ENCODE assay signal across 17 cellular contexts in the genomic region with DNA sequence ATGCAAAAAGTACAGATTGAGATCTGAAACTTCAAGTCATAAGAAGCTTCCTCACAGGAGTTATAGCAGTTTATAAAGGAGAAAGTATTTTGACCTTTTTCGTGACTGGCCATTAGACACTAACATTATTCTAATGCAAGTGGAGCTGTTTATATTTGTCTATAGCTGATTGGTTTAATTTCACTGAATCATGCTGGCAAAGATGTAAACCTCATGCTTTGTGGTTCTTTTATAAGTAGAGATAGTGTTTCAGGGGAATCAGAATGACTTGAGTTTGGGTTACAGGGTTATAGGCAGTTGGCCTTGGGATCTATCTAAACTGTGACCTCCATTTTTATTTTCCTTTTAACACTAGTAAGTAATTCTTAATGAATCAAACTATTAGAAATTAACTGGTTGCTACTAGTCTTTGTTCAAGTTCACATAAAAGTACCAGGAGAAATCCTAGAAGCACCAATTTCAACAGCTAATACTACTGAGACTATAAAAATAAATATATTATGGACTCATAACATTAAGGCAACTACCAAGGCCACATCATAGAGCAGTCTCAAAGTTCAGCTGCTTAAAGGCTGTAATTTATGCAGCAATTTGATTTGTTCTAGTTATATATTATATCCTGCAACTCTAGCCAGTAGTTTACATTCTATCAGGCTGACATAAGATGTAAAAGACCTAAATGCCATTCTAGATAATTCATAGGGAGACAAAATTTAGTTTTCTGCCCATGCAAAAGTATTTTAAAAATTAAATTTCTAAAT.
DNase-seq lines count a peak whose midpoint lies in the region; FAIRE-seq and TF ChIP-seq lines count a peak whose summit lies in the region.
"Had no signal": no experiment of that assay in that cellular context is flagged by ENCODE, and none has a peak within 500 bp of the region (broad histone marks: within the 10 kb centered on the region; RNA-seq: fewer than 3 reads in every experiment).

No MANE protein-coding gene starts in this region.

- H3K4me2 ChIP-seq in SK-N-SH: peak overlapping the region; percentile 42; the same call in 1 of the 2 replicates

- no peak overlapping the region for H3K27ac Mint-ChIP-seq in endodermal cell
- H3K27ac Mint-ChIP-seq: activated naive CD8-positive, alpha-beta T cell treated with anti-CD3 and anti-CD28 coated beads, Interleukin-2, amount 50 U/mL, for 24 hours; activated T-cell treated with anti-CD3 and anti-CD28 coated beads, Interleukin-2, amount 50 U/mL, for 24 hours; memory B cell had no signal

- H4K20me1 ChIP-seq in SK-N-SH (ENCODE audit: insufficient read depth): no peaks in the 10 kb centered on the region

- no peak overlapping the region for H2AFZ ChIP-seq in SK-N-SH (ENCODE audit: low read depth)

- H3K27me3 ChIP-seq in SK-N-SH (ENCODE audit: insufficient read depth) (no peaks in the 10 kb centered on the region), endodermal cell (ENCODE audit: control insufficient read depth, insufficient read depth, low read length, poor library complexity, severe bottlenecking) (no peaks in the 10 kb centered on the region)
- H3K27me3 ChIP-seq: pancreas had no signal

- intact Hi-C loops in kidney (cut with DNase I): no loop called here

- H3K4me3 ChIP-seq in SK-N-SH (ENCODE audit: low read depth in 2 of 2, low read length in 1 of 2) (no peak overlapping the region), fibroblast of the aortic adventitia (ENCODE audit: low read depth, low read length) (no peak overlapping the region), endodermal cell (ENCODE audit: low read length) (no peak overlapping the region), kidney (ENCODE audit: low read length in 2 of 2) (no peak overlapping the region)
- H3K4me3 ChIP-seq: pancreas, thoracic aorta had no signal

- no peaks in the 10 kb centered on the region for H3K9me3 Mint-ChIP-seq in endodermal cell
- H3K9me3 Mint-ChIP-seq: activated naive CD8-positive, alpha-beta T cell treated with anti-CD3 and anti-CD28 coated beads, Interleukin-2, amount 50 U/mL, for 24 hours; activated T-cell treated with anti-CD3 and anti-CD28 coated beads, Interleukin-2, amount 50 U/mL, for 24 hours; memory B cell had no signal

- H3K36me3 ChIP-seq in SK-N-SH (replicated peaks in 1 of 2; ENCODE audit: control insufficient read depth in 1 of 2, insufficient read depth in 2 of 2, low read length in 1 of 2) (peaks cover 0 to 4% of the 10 kb centered on the region in 2 experiments), endodermal cell (ENCODE audit: control insufficient read depth, insufficient read depth, low read length) (no peaks in the 10 kb centered on the region), kidney (ENCODE audit: control insufficient read depth in 1 of 2, insufficient read depth in 2 of 2, low read length in 2 of 2) (no peaks in the 10 kb centered on the region)
- H3K36me3 ChIP-seq: pancreas had no signal

- no peak overlapping the region for H3K4me3 Mint-ChIP-seq in endodermal cell
- H3K4me3 Mint-ChIP-seq: activated naive CD8-positive, alpha-beta T cell treated with anti-CD3 and anti-CD28 coated beads, Interleukin-2, amount 50 U/mL, for 24 hours; activated T-cell treated with anti-CD3 and anti-CD28 coated beads, Interleukin-2, amount 50 U/mL, for 24 hours; memory B cell had no signal

- no peaks in the 10 kb centered on the region for H3K27me3 Mint-ChIP-seq in endodermal cell (ENCODE audit: insufficient read depth)
- H3K27me3 Mint-ChIP-seq: activated naive CD8-positive, alpha-beta T cell treated with anti-CD3 and anti-CD28 coated beads, Interleukin-2, amount 50 U/mL, for 24 hours; activated T-cell treated with anti-CD3 and anti-CD28 coated beads, Interleukin-2, amount 50 U/mL, for 24 hours; memory B cell had no signal

- peaks cover 0 to 21% of the 10 kb centered on the region in 2 experiments; a peak in 2 of 4 replicates for H3K4me1 ChIP-seq in SK-N-SH (ENCODE audit: control insufficient read depth in 1 of 2, insufficient read depth in 2 of 2, low read depth in 1 of 2, low read length in 1 of 2)
- H3K4me1 ChIP-seq in endodermal cell (ENCODE audit: control insufficient read depth, insufficient read depth, low read length): peaks cover 3% of the 10 kb centered on the region
- H3K4me1 ChIP-seq in kidney (ENCODE audit: control insufficient read depth in 1 of 2, insufficient read depth in 1 of 2, low read depth in 1 of 2, low read length in 2 of 2): peaks cover 3 to 9% of the 10 kb centered on the region in 2 donors
- H3K4me1 ChIP-seq: pancreas had no signal

- CTCF ChIA-PET in SK-N-SH (lab: Yijun Ruan, JAX): interaction anchor here (0.8 to 4.8 kb wide), 12 partner anchors 8 to 1802 kb away, joined by 3 to 57 read pairs (median 5); no protein-coding TSS in a partner anchor

- H3K36me3 Mint-ChIP-seq in endodermal cell (ENCODE audit: low read depth): no peaks in the 10 kb centered on the region

- H3K9ac ChIP-seq in SK-N-SH (peak overlapping the region; percentile 32; the same call in 1 of the 2 replicates), endodermal cell (ENCODE audit: extremely low read depth, low read length, poor library complexity, severe bottlenecking) (no peak overlapping the region), kidney (ENCODE audit: low read length in 2 of 2) (no peak overlapping the region)

- H3K9me3 ChIP-seq in SK-N-SH (no peaks in the 10 kb centered on the region), endodermal cell (ENCODE audit: control insufficient read depth, low read length) (no peaks in the 10 kb centered on the region), kidney (ENCODE audit: control insufficient read depth in 1 of 2, low read length in 2 of 2) (no peaks in the 10 kb centered on the region)
- H3K9me3 ChIP-seq: pancreas, thoracic aorta had no signal

- peaks cover 25% of the 10 kb centered on the region for H3F3A ChIP-seq in SK-N-SH (replicated peaks; ENCODE audit: insufficient read depth)

- no peaks in the 10 kb centered on the region for H3K79me2 ChIP-seq in SK-N-SH (ENCODE audit: insufficient read depth)

- H3K9me2 ChIP-seq in SK-N-SH: no peaks in the 10 kb centered on the region

- peaks cover 12% of the 10 kb centered on the region for H3K4me1 Mint-ChIP-seq in endodermal cell

- 95% methylated on average over 1 of the region's 1 CpG for WGBS in SK-N-SH (ENCODE audit: low lambda C conversion rate)
- 100% methylated on average over 1 of the region's 1 CpG; no CpG with 5 or more reads in 1 of the 2 experiments for WGBS in endodermal cell (ENCODE audit: insufficient coverage in 1 of 2, insufficient read length in 1 of 2), 2 experiments

- POLR2A ChIA-PET in SK-N-SH (lab: Yijun Ruan, JAX): no interaction called here

- FAIRE-seq in GM18507 (lab: Jason Lieb, UNC): peak; percentile 56
- no peak for FAIRE-seq in kidney (lab: Jason Lieb, UNC)

- TF ChIP-seq RAD21 in SK-N-SH (IDR thresholded peaks at IDR 0.05; ENCODE audit: low read length): no peak

- H3K27ac ChIP-seq in SK-N-SH (ENCODE audit: low read depth in 2 of 2, low read length in 1 of 2): peak overlapping the region in 1 of 2 experiments; percentile 77; a peak in 2 of 4 replicates
- H3K27ac ChIP-seq in endodermal cell (ENCODE audit: low read depth, low read length): no peak overlapping the region
- no peak overlapping the region for H3K27ac ChIP-seq in kidney (ENCODE audit: low read depth in 2 of 2, low read length in 2 of 2)
- H3K27ac ChIP-seq: pancreas, thoracic aorta had no signal

- peak; percentile 5 for DNase-seq in A172 (ENCODE audit: low spot score)
- DNase-seq in GM18507 (ENCODE audit: extremely low spot score, insufficient read length, low read depth): no peak
- DNase-seq in SK-N-SH: no peak
- peak; percentile 27 for DNase-seq in fibroblast of the aortic adventitia (ENCODE audit: low read depth)
- no peak for DNase-seq in endodermal cell
- no peak for DNase-seq in NCI-H187 (lab: John Stamatoyannopoulos, UW)
- DNase-seq in NCI-H1436 treated with DMSO at 0.1 percent for 48 hours (lab: John Stamatoyannopoulos, UW): no peak
- no peak for DNase-seq in kidney
- DNase-seq: activated CD4-positive, alpha-beta T cell treated with anti-CD3 and anti-CD28 coated beads for 1 hour; activated naive CD8-positive, alpha-beta T cell treated with anti-CD3 and anti-CD28 coated beads, Interleukin-2, amount 50 U/mL, for 24 hours; activated T-cell treated with anti-CD3 and anti-CD28 coated beads, Interleukin-2, amount 50 U/mL, for 24 hours; DMS53; NCI-H2081 treated with DMSO at 0.1 percent for 48 hours; pancreas; SW 1271 had no signal

- no peak for TF ChIP-seq CTCF in SK-N-SH (IDR thresholded peaks at IDR 0.05)
- TF ChIP-seq CTCF in fibroblast of the aortic adventitia (IDR thresholded peaks at IDR 0.05; ENCODE audit: insufficient read depth, low read length): no peak
- no peak for TF ChIP-seq CTCF in endodermal cell (conservative IDR thresholded peaks at IDR 0.05)
- no peak for TF ChIP-seq CTCF in kidney (IDR thresholded peaks at IDR 0.05; ENCODE audit: borderline replicate concordance, extremely low read depth, insufficient read depth)

- TF ChIP-seq EP300 in SK-N-SH (IDR thresholded peaks at IDR 0.05; ENCODE audit: borderline replicate concordance in 1 of 2, low read depth in 1 of 2, low read length in 1 of 2): no peak

TF ChIP-seq in SK-N-SH, 30 proteins besides CTCF, POLR2A, EP300 and RAD21:
- TF ChIP-seq NRF1 (IDR thresholded peaks at IDR 0.05; ENCODE audit: low read depth, low read length) (no peak), GATA2 (CRISPR knock-in tag; IDR thresholded peaks at IDR 0.05) (no peak), TAF1 (IDR thresholded peaks at IDR 0.05; ENCODE audit: borderline replicate concordance, low read depth, low read length) (no peak), CHD2 (IDR thresholded peaks at IDR 0.05; ENCODE audit: low read length, partially characterized antibody) (no peak), FOSL2 (IDR thresholded peaks at IDR 0.05; ENCODE audit: borderline replicate concordance, low read depth) (no peak), SMC3 (IDR thresholded peaks at IDR 0.05; ENCODE audit: low read depth, low read length) (no peak), SIN3A (IDR thresholded peaks at IDR 0.05; ENCODE audit: borderline replicate concordance, low read depth, low read length) (no peak)
TF ChIP-seq in SK-N-SH: peak in this region for 0.

Comparison
In these comparisons a context has a peak if more than half of its experiments do, and no peak if none do; other contexts are left out.
1. DNase-seq: peak in A172 (single experiment) and fibroblast of the aortic adventitia (single experiment); none in GM18507 (single experiment), SK-N-SH (single experiment), endodermal cell (single experiment), NCI-H187 (0 of 2), NCI-H1436 treated with DMSO at 0.1 percent for 48 hours (single experiment) and kidney (single experiment).